2 cellular contexts compared by ENCODE assay signal in the genomic region with DNA sequence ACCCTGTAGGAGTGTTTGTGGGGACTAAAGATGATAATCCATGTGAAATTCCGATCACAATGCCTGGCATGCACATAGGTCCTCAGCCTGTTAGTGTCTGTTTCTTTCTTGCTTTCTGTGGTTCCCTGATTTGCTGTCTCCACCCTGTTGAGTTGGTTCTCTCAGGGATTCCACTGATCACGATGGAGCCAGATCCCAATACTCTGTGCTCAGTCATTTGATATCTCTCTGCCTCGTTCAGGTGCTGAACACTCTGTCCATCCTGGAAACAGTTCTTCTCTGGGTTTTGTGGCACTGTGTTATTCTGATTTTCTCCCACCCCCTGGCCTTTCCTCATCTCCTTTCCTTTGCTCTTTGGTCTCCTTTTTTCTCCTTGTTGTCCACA.
TF ChIP-seq lines count a peak whose summit lies in the region.

No MANE protein-coding gene starts in this region.

TF ChIP-seq in HCT116, 20 proteins besides CTCF, POLR2A, EP300 and RAD21 (continued from another document):
- TF ChIP-seq, protein P1, sequence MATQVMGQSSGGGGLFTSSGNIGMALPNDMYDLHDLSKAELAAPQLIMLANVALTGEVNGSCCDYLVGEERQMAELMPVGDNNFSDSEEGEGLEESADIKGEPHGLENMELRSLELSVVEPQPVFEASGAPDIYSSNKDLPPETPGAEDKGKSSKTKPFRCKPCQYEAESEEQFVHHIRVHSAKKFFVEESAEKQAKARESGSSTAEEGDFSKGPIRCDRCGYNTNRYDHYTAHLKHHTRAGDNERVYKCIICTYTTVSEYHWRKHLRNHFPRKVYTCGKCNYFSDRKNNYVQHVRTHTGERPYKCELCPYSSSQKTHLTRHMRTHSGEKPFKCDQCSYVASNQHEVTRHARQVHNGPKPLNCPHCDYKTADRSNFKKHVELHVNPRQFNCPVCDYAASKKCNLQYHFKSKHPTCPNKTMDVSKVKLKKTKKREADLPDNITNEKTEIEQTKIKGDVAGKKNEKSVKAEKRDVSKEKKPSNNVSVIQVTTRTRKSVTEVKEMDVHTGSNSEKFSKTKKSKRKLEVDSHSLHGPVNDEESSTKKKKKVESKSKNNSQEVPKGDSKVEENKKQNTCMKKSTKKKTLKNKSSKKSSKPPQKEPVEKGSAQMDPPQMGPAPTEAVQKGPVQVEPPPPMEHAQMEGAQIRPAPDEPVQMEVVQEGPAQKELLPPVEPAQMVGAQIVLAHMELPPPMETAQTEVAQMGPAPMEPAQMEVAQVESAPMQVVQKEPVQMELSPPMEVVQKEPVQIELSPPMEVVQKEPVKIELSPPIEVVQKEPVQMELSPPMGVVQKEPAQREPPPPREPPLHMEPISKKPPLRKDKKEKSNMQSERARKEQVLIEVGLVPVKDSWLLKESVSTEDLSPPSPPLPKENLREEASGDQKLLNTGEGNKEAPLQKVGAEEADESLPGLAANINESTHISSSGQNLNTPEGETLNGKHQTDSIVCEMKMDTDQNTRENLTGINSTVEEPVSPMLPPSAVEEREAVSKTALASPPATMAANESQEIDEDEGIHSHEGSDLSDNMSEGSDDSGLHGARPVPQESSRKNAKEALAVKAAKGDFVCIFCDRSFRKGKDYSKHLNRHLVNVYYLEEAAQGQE (IDR thresholded peaks at IDR 0.05; ENCODE audit: low read depth) = no peak
- TF ChIP-seq CEBPB (IDR thresholded peaks at IDR 0.05; ENCODE audit: low read depth) (no peak), FOSL1 (IDR thresholded peaks at IDR 0.05; ENCODE audit: low read depth) (no peak), SIN3A (IDR thresholded peaks at IDR 0.05; ENCODE audit: low read depth) (no peak), POLR2AphosphoS5 (IDR thresholded peaks at IDR 0.05; ENCODE audit: low read depth, low read length) (no peak), TCF7L2 (IDR thresholded peaks at IDR 0.05; ENCODE audit: borderline replicate concordance, extremely low read depth, insufficient read depth, insufficient read length) (no peak), ZNF274 (IDR thresholded peaks at IDR 0.05; ENCODE audit: low read depth, low read length) (no peak), YY1 (IDR thresholded peaks at IDR 0.05; ENCODE audit: extremely low read depth, insufficient replicate concordance, low read depth, low read length) (no peak)

TF ChIP-seq in WTC11, 78 proteins besides CTCF, POLR2A, EP300 and RAD21 (continued from another document):
- TF ChIP-seq, protein P2, sequence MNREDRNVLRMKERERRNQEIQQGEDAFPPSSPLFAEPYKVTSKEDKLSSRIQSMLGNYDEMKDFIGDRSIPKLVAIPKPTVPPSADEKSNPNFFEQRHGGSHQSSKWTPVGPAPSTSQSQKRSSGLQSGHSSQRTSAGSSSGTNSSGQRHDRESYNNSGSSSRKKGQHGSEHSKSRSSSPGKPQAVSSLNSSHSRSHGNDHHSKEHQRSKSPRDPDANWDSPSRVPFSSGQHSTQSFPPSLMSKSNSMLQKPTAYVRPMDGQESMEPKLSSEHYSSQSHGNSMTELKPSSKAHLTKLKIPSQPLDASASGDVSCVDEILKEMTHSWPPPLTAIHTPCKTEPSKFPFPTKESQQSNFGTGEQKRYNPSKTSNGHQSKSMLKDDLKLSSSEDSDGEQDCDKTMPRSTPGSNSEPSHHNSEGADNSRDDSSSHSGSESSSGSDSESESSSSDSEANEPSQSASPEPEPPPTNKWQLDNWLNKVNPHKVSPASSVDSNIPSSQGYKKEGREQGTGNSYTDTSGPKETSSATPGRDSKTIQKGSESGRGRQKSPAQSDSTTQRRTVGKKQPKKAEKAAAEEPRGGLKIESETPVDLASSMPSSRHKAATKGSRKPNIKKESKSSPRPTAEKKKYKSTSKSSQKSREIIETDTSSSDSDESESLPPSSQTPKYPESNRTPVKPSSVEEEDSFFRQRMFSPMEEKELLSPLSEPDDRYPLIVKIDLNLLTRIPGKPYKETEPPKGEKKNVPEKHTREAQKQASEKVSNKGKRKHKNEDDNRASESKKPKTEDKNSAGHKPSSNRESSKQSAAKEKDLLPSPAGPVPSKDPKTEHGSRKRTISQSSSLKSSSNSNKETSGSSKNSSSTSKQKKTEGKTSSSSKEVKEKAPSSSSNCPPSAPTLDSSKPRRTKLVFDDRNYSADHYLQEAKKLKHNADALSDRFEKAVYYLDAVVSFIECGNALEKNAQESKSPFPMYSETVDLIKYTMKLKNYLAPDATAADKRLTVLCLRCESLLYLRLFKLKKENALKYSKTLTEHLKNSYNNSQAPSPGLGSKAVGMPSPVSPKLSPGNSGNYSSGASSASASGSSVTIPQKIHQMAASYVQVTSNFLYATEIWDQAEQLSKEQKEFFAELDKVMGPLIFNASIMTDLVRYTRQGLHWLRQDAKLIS (CRISPR knock-in tag; IDR thresholded peaks at IDR 0.05; ENCODE audit: borderline replicate concordance) = no peak
- TF ChIP-seq, protein P3, sequence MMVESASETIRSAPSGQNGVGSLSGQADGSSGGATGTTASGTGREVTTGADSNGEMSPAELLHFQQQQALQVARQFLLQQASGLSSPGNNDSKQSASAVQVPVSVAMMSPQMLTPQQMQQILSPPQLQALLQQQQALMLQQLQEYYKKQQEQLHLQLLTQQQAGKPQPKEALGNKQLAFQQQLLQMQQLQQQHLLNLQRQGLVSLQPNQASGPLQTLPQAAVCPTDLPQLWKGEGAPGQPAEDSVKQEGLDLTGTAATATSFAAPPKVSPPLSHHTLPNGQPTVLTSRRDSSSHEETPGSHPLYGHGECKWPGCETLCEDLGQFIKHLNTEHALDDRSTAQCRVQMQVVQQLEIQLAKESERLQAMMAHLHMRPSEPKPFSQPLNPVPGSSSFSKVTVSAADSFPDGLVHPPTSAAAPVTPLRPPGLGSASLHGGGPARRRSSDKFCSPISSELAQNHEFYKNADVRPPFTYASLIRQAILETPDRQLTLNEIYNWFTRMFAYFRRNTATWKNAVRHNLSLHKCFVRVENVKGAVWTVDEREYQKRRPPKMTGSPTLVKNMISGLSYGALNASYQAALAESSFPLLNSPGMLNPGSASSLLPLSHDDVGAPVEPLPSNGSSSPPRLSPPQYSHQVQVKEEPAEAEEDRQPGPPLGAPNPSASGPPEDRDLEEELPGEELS (CRISPR knock-in tag; IDR thresholded peaks at IDR 0.05) = no peak
- TF ChIP-seq TP53 (CRISPR knock-in tag; IDR thresholded peaks at IDR 0.05) = no peak
- no peak for TF ChIP-seq ZNF219 (CRISPR knock-in tag; IDR thresholded peaks at IDR 0.05; ENCODE audit: borderline replicate concordance)
